9 cellular contexts compared by ENCODE assay signal in genomic region chr2:181790716-181791649, GRCh38.
DNase-seq lines count a peak whose midpoint lies in the region; ATAC-seq and TF ChIP-seq lines count a peak whose summit lies in the region.
"Had no signal": no experiment of that assay in that cellular context is flagged by ENCODE, and none has a peak within 500 bp of the region (broad histone marks: within the 10 kb centered on the region; RNA-seq: fewer than 3 reads in every experiment).

No MANE protein-coding gene starts in this region.

- H3K36me3 ChIP-seq in fibroblast of lung (ENCODE audit: control insufficient read depth, insufficient read depth, low read length) (no peaks in the 10 kb centered on the region), thymus (ENCODE audit: control insufficient read depth, insufficient read depth) (no peaks in the 10 kb centered on the region), H7 (replicated peaks; ENCODE audit: control insufficient read depth, insufficient read depth, low read length) (no peaks in the 10 kb centered on the region)

- H3K4me1 ChIP-seq in fibroblast of lung (ENCODE audit: control insufficient read depth, extremely low read depth, insufficient read depth, low read length) (peaks cover 14% of the 10 kb centered on the region), thymus (ENCODE audit: control insufficient read depth, insufficient read depth, low read length) (peaks cover 7% of the 10 kb centered on the region)

- no peak overlapping the region for H3K9ac ChIP-seq in fibroblast of lung (ENCODE audit: insufficient read depth, low read length)

- ATAC-seq in GM19023 (IDR thresholded peaks at IDR 0.05; ENCODE audit: unreplicated experiment) (peak; percentile 93), HG03095 (IDR thresholded peaks at IDR 0.05; ENCODE audit: unreplicated experiment) (peak; percentile 97), SK-N-SH treated with all-trans-retinoic acid at 6 μM for 48 hours (peak; percentile 92)

- 32% methylated on average over 10 of the region's 10 CpGs for WGBS in thymus

- H3K79me2 ChIP-seq in fibroblast of lung (ENCODE audit: control insufficient read depth, insufficient read depth, low read length) = no peaks in the 10 kb centered on the region

- peak; percentile 69 for DNase-seq in AG20443 (ENCODE audit: low spot score)
- DNase-seq in fibroblast of lung (ENCODE audit: low read depth in 2 of 2) = peak; percentile 81 to 100
- DNase-seq in H7 = no peak
- no peak for DNase-seq in stimulated activated naive CD4-positive, alpha-beta T cell treated with Interleukin-2 at 50 U/mL for 16 hours (lab: John Stamatoyannopoulos, UW)
- DNase-seq: left cardiac atrium had no signal

- H3K4me2 ChIP-seq in fibroblast of lung (ENCODE audit: extremely low read depth, insufficient read depth, low read length) = peak overlapping the region; percentile 26

- H4K20me1 ChIP-seq in fibroblast of lung (ENCODE audit: control insufficient read depth, extremely low read depth, insufficient read depth, low read length) = no peaks in the 10 kb centered on the region

- no peak overlapping the region for H2AFZ ChIP-seq in fibroblast of lung (ENCODE audit: low read length)

- no peaks in the 10 kb centered on the region for H3K9me3 ChIP-seq in fibroblast of lung (ENCODE audit: control insufficient read depth, insufficient read depth, low read depth, low read length)
- H3K9me3 ChIP-seq in thymus (ENCODE audit: control insufficient read depth) = no peaks in the 10 kb centered on the region

- H3K4me3 ChIP-seq in fibroblast of lung (replicated peaks in 1 of 4; ENCODE audit: control extremely low read depth in 1 of 4, insufficient read depth in 1 of 4, low read depth in 3 of 4, low read length in 4 of 4) (no peak overlapping the region), thymus (ENCODE audit: low read length) (no peak overlapping the region), H7 (ENCODE audit: insufficient read depth, low read depth, low read length) (no peak overlapping the region)

- H3K27me3 ChIP-seq in fibroblast of lung (ENCODE audit: control insufficient read depth, insufficient read depth, low read length) = no peaks in the 10 kb centered on the region
- no peaks in the 10 kb centered on the region for H3K27me3 ChIP-seq in thymus (ENCODE audit: control insufficient read depth, insufficient read depth)
- H3K27me3 ChIP-seq in H7 (ENCODE audit: control insufficient read depth, insufficient read depth, low read length) = no peaks in the 10 kb centered on the region

- H3K27ac ChIP-seq in fibroblast of lung (ENCODE audit: insufficient read depth, low read length) (peak overlapping the region; percentile 81), thymus (ENCODE audit: low read depth) (peak overlapping the region; percentile 87)

- no peak for TF ChIP-seq CTCF in fibroblast of lung (conservative IDR thresholded peaks at IDR 0.05 in 1 of 2, IDR thresholded peaks at IDR 0.05 in 1 of 2; ENCODE audit: low read depth in 1 of 2, low read length in 2 of 2)

TF ChIP-seq in SK-N-SH treated with all-trans-retinoic acid at 6 μM for 48 hours, 23 proteins besides CTCF, POLR2A, EP300 and RAD21:
- TF ChIP-seq CSRNP3 (CRISPR knock-in tag; IDR thresholded peaks at IDR 0.05) = no peak
- TF ChIP-seq ISL1 (CRISPR knock-in tag; IDR thresholded peaks at IDR 0.05) = peak; percentile 60; the same call in 1 of the 2 replicates
- no peak for TF ChIP-seq TCF4 (CRISPR knock-in tag; IDR thresholded peaks at IDR 0.05; ENCODE audit: borderline replicate concordance)
- no peak for TF ChIP-seq ZC3H10 (CRISPR knock-in tag; IDR thresholded peaks at IDR 0.05)
- TF ChIP-seq TOX (CRISPR knock-in tag; IDR thresholded peaks at IDR 0.05; ENCODE audit: borderline replicate concordance) = peak; percentile 84; the same call in 1 of the 2 replicates

Comparison
In these comparisons a context has a peak if more than half of its experiments do, and no peak if none do; other contexts are left out.
1. DNase-seq: peak in AG20443 (single experiment) and fibroblast of lung (2 of 2); none in H7 (single experiment) and stimulated activated naive CD4-positive, alpha-beta T cell treated with Interleukin-2 at 50 U/mL for 16 hours (single experiment).
2. Peak in every context shown above with its lines, with median percentiles within 50 percentile points of each other: ATAC-seq.